ENCODE assay signal across 19 cellular contexts in the genomic region with DNA sequence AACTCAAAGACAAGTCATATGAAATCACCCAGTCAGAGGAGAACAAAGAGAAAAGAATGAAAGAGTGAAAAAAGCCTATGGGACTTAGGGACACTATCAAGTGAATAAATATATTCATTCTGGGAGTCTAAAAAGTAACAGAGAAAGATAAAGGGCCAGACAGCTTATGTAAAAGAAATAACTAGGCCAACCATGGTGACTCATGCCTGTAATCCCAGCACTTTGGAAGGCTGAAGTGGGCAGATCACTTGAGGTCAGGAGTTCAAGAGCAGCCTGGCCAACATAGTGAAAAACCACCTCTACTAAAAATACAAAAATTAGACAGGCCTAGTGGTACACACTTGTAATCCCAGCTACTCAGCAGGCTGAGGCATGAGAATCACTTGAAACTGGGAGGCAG.
DNase-seq lines count a peak whose midpoint lies in the region; ATAC-seq and TF ChIP-seq lines count a peak whose summit lies in the region.
"Had no signal": no experiment of that assay in that cellular context is flagged by ENCODE, and none has a peak within 500 bp of the region (broad histone marks: within the 10 kb centered on the region; RNA-seq: fewer than 3 reads in every experiment).

No MANE protein-coding gene starts in this region.

- no peak overlapping the region for H2AK9ac ChIP-seq in IMR-90 (replicated peaks; ENCODE audit: low read depth, low read length, poor library complexity)

- no peak overlapping the region for H2AFZ ChIP-seq in IMR-90 (replicated peaks; ENCODE audit: low read length, poor library complexity)
- H2AFZ ChIP-seq in fibroblast of lung (ENCODE audit: low read length): no peak overlapping the region
- no peak overlapping the region for H2AFZ ChIP-seq in mesenchymal stem cell (ENCODE audit: low read depth, low read length)
- H2AFZ ChIP-seq: GM23248 had no signal

- H3K36me3 ChIP-seq in IMR-90 (ENCODE audit: control insufficient read depth, insufficient read depth, low read length) (no peaks in the 10 kb centered on the region), fibroblast of lung (ENCODE audit: control insufficient read depth, insufficient read depth, low read length) (no peaks in the 10 kb centered on the region), mesenchymal stem cell (ENCODE audit: control insufficient read depth in 1 of 2, insufficient read depth in 2 of 2, low read depth in 1 of 2, low read length in 2 of 2) (no peaks in the 10 kb centered on the region), Peyer's patch (no peaks in the 10 kb centered on the region), WERI-Rb-1 (no peaks in the 10 kb centered on the region)
- H3K36me3 ChIP-seq: BE2C, HAP-1 had no signal

- H3K27ac ChIP-seq in IMR-90 (ENCODE audit: insufficient read depth, low read length) (no peak overlapping the region), fibroblast of lung (ENCODE audit: insufficient read depth, low read length) (no peak overlapping the region), mesenchymal stem cell (ENCODE audit: low read length, poor library complexity, severe bottlenecking) (no peak overlapping the region), Peyer's patch (no peak overlapping the region), WERI-Rb-1 (no peak overlapping the region)
- H3K27ac ChIP-seq: GM23248 had no signal

- H3K79me2 ChIP-seq in fibroblast of lung (ENCODE audit: control insufficient read depth, insufficient read depth, low read length): no peaks in the 10 kb centered on the region

- H3K9me3 ChIP-seq in IMR-90 (ENCODE audit: control insufficient read depth, insufficient read depth, low read length) (peaks cover 12% of the 10 kb centered on the region), fibroblast of lung (ENCODE audit: control insufficient read depth, insufficient read depth, low read depth, low read length) (no peaks in the 10 kb centered on the region), mesenchymal stem cell (ENCODE audit: control insufficient read depth, low read length) (peaks cover 51% of the 10 kb centered on the region), Peyer's patch (peaks cover 0 to 8% (median 2%) of the 10 kb centered on the region in 4 donors), WERI-Rb-1 (ENCODE audit: severe bottlenecking) (peaks cover 3% of the 10 kb centered on the region)
- H3K9me3 ChIP-seq: HAP-1 had no signal

- H3K4me2 ChIP-seq in IMR-90 (ENCODE audit: low read depth, low read length) (no peak overlapping the region), fibroblast of lung (ENCODE audit: extremely low read depth, insufficient read depth, low read length) (no peak overlapping the region), mesenchymal stem cell (ENCODE audit: low read length, poor library complexity, severe bottlenecking) (no peak overlapping the region)

- no peak overlapping the region for H4K8ac ChIP-seq in IMR-90 (ENCODE audit: low read depth in 2 of 2, low read length in 2 of 2)
- no peak overlapping the region for H4K8ac ChIP-seq in mesenchymal stem cell (ENCODE audit: low read length)

- TF ChIP-seq RAD21 in IMR-90 (IDR thresholded peaks at IDR 0.05; ENCODE audit: low read length): no peak

- H3K79me1 ChIP-seq in IMR-90 (ENCODE audit: low read depth in 1 of 2, low read length in 2 of 2) (no peaks in the 10 kb centered on the region), mesenchymal stem cell (replicated peaks; ENCODE audit: low read length, poor library complexity, severe bottlenecking) (no peaks in the 10 kb centered on the region)

- ATAC-seq in IMR-90 (ENCODE audit: low read depth): no peak
- ATAC-seq in HG03432 (IDR thresholded peaks at IDR 0.05; ENCODE audit: unreplicated experiment): no peak

- no peak overlapping the region for H2BK120ac ChIP-seq in IMR-90 (ENCODE audit: low read depth, low read length)
- no peak overlapping the region for H2BK120ac ChIP-seq in mesenchymal stem cell (ENCODE audit: low read depth, low read length)

- H3K4me1 ChIP-seq in IMR-90 (ENCODE audit: control insufficient read depth, insufficient read depth, low read length): peaks cover 5% of the 10 kb centered on the region
- no peaks in the 10 kb centered on the region for H3K4me1 ChIP-seq in fibroblast of lung (ENCODE audit: control insufficient read depth, extremely low read depth, insufficient read depth, low read length)
- no peaks in the 10 kb centered on the region for H3K4me1 ChIP-seq in mesenchymal stem cell (ENCODE audit: control insufficient read depth, insufficient read depth, low read depth, low read length)
- no peaks in the 10 kb centered on the region for H3K4me1 ChIP-seq in Peyer's patch
- H3K4me1 ChIP-seq: BE2C, HAP-1 had no signal

- H2AK5ac ChIP-seq in IMR-90 (ENCODE audit: low read depth, low read length): no peak overlapping the region
- H2AK5ac ChIP-seq in mesenchymal stem cell (ENCODE audit: low read length, severe bottlenecking): no peak overlapping the region

- H3K4me3 ChIP-seq in IMR-90 (ENCODE audit: insufficient read depth, low read depth, low read length) (no peak overlapping the region), fibroblast of lung (replicated peaks in 1 of 4; ENCODE audit: control extremely low read depth in 1 of 4, insufficient read depth in 1 of 4, low read depth in 3 of 4, low read length in 4 of 4) (no peak overlapping the region), mesenchymal stem cell (ENCODE audit: insufficient read depth in 1 of 2, low read depth in 1 of 2, low read length in 2 of 2) (no peak overlapping the region), Peyer's patch (no peak overlapping the region), WERI-Rb-1 (ENCODE audit: low read depth, low read length) (no peak overlapping the region)
- H3K4me3 ChIP-seq: GM23248, HAP-1 had no signal

- peak; percentile 20 for DNase-seq in IMR-90
- peak; percentile 50 for DNase-seq in MV-4-11 (lab: John Stamatoyannopoulos, UW)
- peak; percentile 23 to 43 for DNase-seq in fibroblast of lung (ENCODE audit: low read depth in 2 of 2)
- peak; percentile 50 for DNase-seq in mesenchymal stem cell
- DNase-seq in Peyer's patch: no peak
- no peak for DNase-seq in WERI-Rb-1
- DNase-seq in effector CD8-positive, alpha-beta T cell (lab: John Stamatoyannopoulos, UW): no peak
- DNase-seq: ACHN; BE2C; C1 segment of cervical spinal cord; CD4-positive, CD25-positive, alpha-beta regulatory T cell; CD8-positive, alpha-beta memory T cell; COR-L47; DMS 273 treated with DMSO at 0.1 percent for 48 hours; DMS79; GDM1; GM23248 had no signal

- TF ChIP-seq POLR2A in IMR-90 (IDR thresholded peaks at IDR 0.05; ENCODE audit: low read depth, low read length) (no peak), Peyer's patch (IDR thresholded peaks at IDR 0.05) (no peak)

- dilution Hi-C loops in IMR-90 (cut with HindIII; ENCODE audit: low sequenced_read_pairs, unreplicated experiment): no loop called here

- H4K5ac ChIP-seq in IMR-90 (ENCODE audit: low read depth, low read length): no peak overlapping the region

- TF ChIP-seq CTCF in IMR-90 (conservative IDR thresholded peaks at IDR 0.05; ENCODE audit: low read depth, low read length) (no peak), fibroblast of lung (conservative IDR thresholded peaks at IDR 0.05 in 1 of 2, IDR thresholded peaks at IDR 0.05 in 1 of 2; ENCODE audit: low read depth in 1 of 2, low read length in 2 of 2) (no peak), Peyer's patch (IDR thresholded peaks at IDR 0.05) (no peak), WERI-Rb-1 (IDR thresholded peaks at IDR 0.05; ENCODE audit: low read depth, low read length) (no peak)

- H3K4ac ChIP-seq in IMR-90 (ENCODE audit: low read depth, low read length) (no peak overlapping the region), mesenchymal stem cell (ENCODE audit: low read depth in 1 of 2, low read length in 2 of 2) (no peak overlapping the region)

- no TSS peak for BruUV-seq in IMR-90 (replicated peaks; lab: Mats Ljungman, UMichigan)

- H3K9ac ChIP-seq in IMR-90 (ENCODE audit: low read depth, low read length): no peak overlapping the region
- no peak overlapping the region for H3K9ac ChIP-seq in fibroblast of lung (ENCODE audit: insufficient read depth, low read length)
- H3K9ac ChIP-seq in mesenchymal stem cell (ENCODE audit: low read length): no peak overlapping the region
- H3K9ac ChIP-seq: GM23248 had no signal

- H3K56ac ChIP-seq in IMR-90 (ENCODE audit: extremely low read depth, insufficient read depth, low read length): no peak overlapping the region

- H4K20me1 ChIP-seq in IMR-90 (ENCODE audit: insufficient read depth, low read length): no peaks in the 10 kb centered on the region
- no peaks in the 10 kb centered on the region for H4K20me1 ChIP-seq in fibroblast of lung (ENCODE audit: control insufficient read depth, extremely low read depth, insufficient read depth, low read length)

- intact Hi-C loops in IMR-90 (cut with micrococcal nuclease): no loop called here

- H3K27me3 ChIP-seq in IMR-90 (ENCODE audit: control insufficient read depth, insufficient read depth, low read length) (no peaks in the 10 kb centered on the region), fibroblast of lung (ENCODE audit: control insufficient read depth, insufficient read depth, low read length) (no peaks in the 10 kb centered on the region), mesenchymal stem cell (ENCODE audit: control insufficient read depth in 1 of 2, insufficient read depth in 1 of 2, low read length in 2 of 2) (no peaks in the 10 kb centered on the region), Peyer's patch (no peaks in the 10 kb centered on the region), WERI-Rb-1 (ENCODE audit: insufficient read depth, low read depth, severe bottlenecking) (no peaks in the 10 kb centered on the region)
- H3K27me3 ChIP-seq: BE2C had no signal

- H3K18ac ChIP-seq in IMR-90 (ENCODE audit: low read depth, low read length) (no peak overlapping the region), mesenchymal stem cell (ENCODE audit: low read depth in 1 of 2, low read length in 2 of 2) (no peak overlapping the region)

- H2BK20ac ChIP-seq in IMR-90 (ENCODE audit: low read depth, low read length): no peak overlapping the region

- H2BK12ac ChIP-seq in mesenchymal stem cell (ENCODE audit: low read length in 2 of 2): no peak overlapping the region

- no peak overlapping the region for H2BK5ac ChIP-seq in IMR-90 (ENCODE audit: low read depth, low read length, poor library complexity, severe bottlenecking)
- no peak overlapping the region for H2BK5ac ChIP-seq in mesenchymal stem cell (ENCODE audit: low read depth, low read length, poor library complexity, severe bottlenecking)

- H2BK15ac ChIP-seq in IMR-90 (ENCODE audit: low read depth, low read length): no peak overlapping the region
- H2BK15ac ChIP-seq in mesenchymal stem cell (ENCODE audit: low read depth, poor library complexity, severe bottlenecking): no peak overlapping the region

- no peaks in the 10 kb centered on the region; the same call in 1 of the 2 replicates for H3K9me1 ChIP-seq in IMR-90 (ENCODE audit: insufficient read depth, low read length)

- H3K14ac ChIP-seq in IMR-90 (replicated peaks; ENCODE audit: low read depth, low read length) (no peak overlapping the region), mesenchymal stem cell (ENCODE audit: low read length in 2 of 2) (no peak overlapping the region)

- CTCF ChIA-PET in IMR-90 (lab: Yijun Ruan, JAX): no interaction called here

- no peak overlapping the region for H3K23ac ChIP-seq in IMR-90 (ENCODE audit: low read depth, low read length)
- H3K23ac ChIP-seq in mesenchymal stem cell (ENCODE audit: low read length in 2 of 2): no peak overlapping the region

- H4K91ac ChIP-seq in IMR-90 (ENCODE audit: insufficient read depth, low read depth, low read length): no peak overlapping the region
- H4K91ac ChIP-seq in mesenchymal stem cell (ENCODE audit: low read length): no peak overlapping the region

- POLR2A ChIA-PET in IMR-90 (lab: Charles Lee; ENCODE audit: unreplicated experiment): no interaction called here

- in situ Hi-C loops in IMR-90 (cut with MboI; ENCODE audit: low sequenced_read_pairs): loop anchor here (25.0 kb wide), 2 partner anchors 431 to 619 kb away; no protein-coding TSS in a partner anchor

Comparison
In these comparisons a context has a peak if more than half of its experiments do, and no peak if none do; other contexts are left out.
1. DNase-seq: peak in IMR-90 (single experiment), MV-4-11 (single experiment), fibroblast of lung (2 of 2) and mesenchymal stem cell (single experiment); none in Peyer's patch (0 of 3), WERI-Rb-1 (single experiment) and effector CD8-positive, alpha-beta T cell (single experiment).